23 cellular contexts compared by ENCODE assay signal in genomic region chr6:119337252-119337651, GRCh38. TPM values are rescaled to one million over a fixed set of nuclear protein-coding genes. Genes with fewer than 3 reads are reported as not detected.
A peak's percentile ranks its signal among the peaks of the same experiment; 100 is the strongest.
DNase-seq lines count a peak whose midpoint lies in the region; ATAC-seq and TF ChIP-seq lines count a peak whose summit lies in the region.
"Had no signal": no experiment of that assay in that cellular context is flagged by ENCODE, and none has a peak within 500 bp of the region (broad histone marks: within the 10 kb centered on the region; RNA-seq: fewer than 3 reads in every experiment).

No MANE protein-coding gene starts in this region.

- H3K4me1 Mint-ChIP-seq in activated naive CD8-positive, alpha-beta T cell (ENCODE audit: low read depth): peaks cover 35% of the 10 kb centered on the region
- H3K4me1 Mint-ChIP-seq in activated naive CD8-positive, alpha-beta T cell treated with anti-CD3 and anti-CD28 coated beads for 36 hours: peaks cover 40% of the 10 kb centered on the region
- peaks cover 23% of the 10 kb centered on the region for H3K4me1 Mint-ChIP-seq in GM23338
- H3K4me1 Mint-ChIP-seq in activated T-helper 17 cell treated with anti-CD3 and anti-CD28 coated beads, Interleukin-2, amount 50 U/mL, for 72 hours: peaks cover 34% of the 10 kb centered on the region

- ATAC-seq in GM23338: no peak
- peak; percentile 6 for ATAC-seq in activated T-helper 17 cell treated with anti-CD3 and anti-CD28 coated beads, Interleukin-2, amount 50 U/mL, for 72 hours (replicated peaks)
- ATAC-seq: A549, HCT116, PC-3 had no signal

- peak overlapping the region; percentile 46 for H3K27ac Mint-ChIP-seq in activated naive CD8-positive, alpha-beta T cell
- H3K27ac Mint-ChIP-seq in activated naive CD8-positive, alpha-beta T cell treated with anti-CD3 and anti-CD28 coated beads for 36 hours: no peak overlapping the region
- no peak overlapping the region for H3K27ac Mint-ChIP-seq in GM23338
- no peak overlapping the region for H3K27ac Mint-ChIP-seq in activated T-helper 17 cell treated with anti-CD3 and anti-CD28 coated beads, Interleukin-2, amount 50 U/mL, for 72 hours
- H3K27ac Mint-ChIP-seq: B cell had no signal

- peaks cover 9% of the 10 kb centered on the region for H3K36me3 Mint-ChIP-seq in activated naive CD8-positive, alpha-beta T cell
- H3K36me3 Mint-ChIP-seq in activated naive CD8-positive, alpha-beta T cell treated with anti-CD3 and anti-CD28 coated beads for 36 hours: peaks cover 26% of the 10 kb centered on the region
- H3K36me3 Mint-ChIP-seq in GM23338 (ENCODE audit: low read depth): no peaks in the 10 kb centered on the region
- H3K36me3 Mint-ChIP-seq in activated T-helper 17 cell treated with anti-CD3 and anti-CD28 coated beads, Interleukin-2, amount 50 U/mL, for 72 hours (ENCODE audit: low read depth): peaks cover 36% of the 10 kb centered on the region

- no peak for TF ChIP-seq CTCF in GM23338 (conservative IDR thresholded peaks at IDR 0.05; ENCODE audit: low read depth in 2 of 2)

- H2AFZ ChIP-seq in GM23338: no peak overlapping the region

- H3K9me2 ChIP-seq in GM23338 (ENCODE audit: insufficient read depth): 0 out of 2 replicates have a peak, but pooled peaks cover 2% of the 10 kb centered on the region

- H3K27me3 ChIP-seq in GM23338 (ENCODE audit: insufficient read depth) (no peaks in the 10 kb centered on the region), subcutaneous abdominal adipose tissue (ENCODE audit: control insufficient read depth in 5 of 5, insufficient read depth in 4 of 5, low read length in 5 of 5) (no peaks in the 10 kb centered on the region)

- no peaks in the 10 kb centered on the region for H3K9me3 Mint-ChIP-seq in activated naive CD8-positive, alpha-beta T cell (ENCODE audit: low read depth)
- H3K9me3 Mint-ChIP-seq in activated naive CD8-positive, alpha-beta T cell treated with anti-CD3 and anti-CD28 coated beads for 36 hours: no peaks in the 10 kb centered on the region
- H3K9me3 Mint-ChIP-seq in GM23338: no peaks in the 10 kb centered on the region
- H3K9me3 Mint-ChIP-seq in activated T-helper 17 cell treated with anti-CD3 and anti-CD28 coated beads, Interleukin-2, amount 50 U/mL, for 72 hours: no peaks in the 10 kb centered on the region
- H3K9me3 Mint-ChIP-seq: CD14-positive monocyte had no signal

- no peak overlapping the region for H3K27ac ChIP-seq in GM23338 (ENCODE audit: low read depth)
- peak overlapping the region; percentile 37 for H3K27ac ChIP-seq in subcutaneous abdominal adipose tissue (ENCODE audit: low read depth, low read length)
- H3K27ac ChIP-seq: A549, HL-60, KMS-11 had no signal

- H3K79me2 ChIP-seq in GM23338 (replicated peaks; ENCODE audit: insufficient read depth): no peaks in the 10 kb centered on the region

- H3K4me2 ChIP-seq in GM23338: 0 out of 2 replicates have a peak overlapping the region, but pooled peaks have one; percentile 14
- H3K4me2 ChIP-seq: A549 had no signal

- DNase-seq in activated naive CD8-positive, alpha-beta T cell treated with anti-CD3 and anti-CD28 coated beads for 36 hours: no peak
- DNase-seq in GM23338 (ENCODE audit: low spot score) (no peak), RKO (ENCODE audit: low spot score) (no peak), medulla oblongata (ENCODE audit: extremely low spot score) (no peak)
- DNase-seq: EL, GF-D8, MV-4-11, NCI-H1105 treated with DMSO at 0.1 percent for 48 hours, NCI-H2029 treated with DMSO at 0.1 percent for 48 hours, NCI-H2171 treated with DMSO at 0.1 percent for 48 hours, NCI-H526, PC-3, RPMI8226, SHP77 had no signal

- H3F3A ChIP-seq in GM23338 (replicated peaks; ENCODE audit: low read depth): no peaks in the 10 kb centered on the region

- H3K36me3 ChIP-seq in GM23338 (ENCODE audit: insufficient read depth) (no peaks in the 10 kb centered on the region), subcutaneous abdominal adipose tissue (ENCODE audit: control insufficient read depth in 5 of 5, insufficient read depth in 5 of 5, low read length in 5 of 5) (peaks cover 2 to 21% (median 5%) of the 10 kb centered on the region in 5 donors)

- H4K20me1 ChIP-seq in GM23338 (replicated peaks; ENCODE audit: insufficient read depth): no peaks in the 10 kb centered on the region

- no peaks in the 10 kb centered on the region for H3K9me3 ChIP-seq in subcutaneous abdominal adipose tissue (ENCODE audit: control insufficient read depth in 5 of 5, low read length in 5 of 5)
- H3K9me3 ChIP-seq: A549 had no signal

- H3K4me3 Mint-ChIP-seq in activated naive CD8-positive, alpha-beta T cell: no peak overlapping the region
- no peak overlapping the region for H3K4me3 Mint-ChIP-seq in activated naive CD8-positive, alpha-beta T cell treated with anti-CD3 and anti-CD28 coated beads for 36 hours
- H3K4me3 Mint-ChIP-seq in GM23338: no peak overlapping the region
- H3K4me3 Mint-ChIP-seq in activated T-helper 17 cell treated with anti-CD3 and anti-CD28 coated beads, Interleukin-2, amount 50 U/mL, for 72 hours: no peak overlapping the region
- H3K4me3 Mint-ChIP-seq: B cell, CD14-positive monocyte had no signal

- no peak overlapping the region for H3K9ac ChIP-seq in subcutaneous abdominal adipose tissue (ENCODE audit: low read length in 5 of 5)
- H3K9ac ChIP-seq: KMS-11 had no signal

- no peaks in the 10 kb centered on the region for H3K27me3 Mint-ChIP-seq in activated naive CD8-positive, alpha-beta T cell
- no peaks in the 10 kb centered on the region for H3K27me3 Mint-ChIP-seq in activated naive CD8-positive, alpha-beta T cell treated with anti-CD3 and anti-CD28 coated beads for 36 hours
- H3K27me3 Mint-ChIP-seq in GM23338 (ENCODE audit: insufficient read depth, low read depth, poor library complexity): no peaks in the 10 kb centered on the region
- no peaks in the 10 kb centered on the region for H3K27me3 Mint-ChIP-seq in activated T-helper 17 cell treated with anti-CD3 and anti-CD28 coated beads, Interleukin-2, amount 50 U/mL, for 72 hours
- H3K27me3 Mint-ChIP-seq: B cell had no signal

- H3K4me3 ChIP-seq in GM23338 (no peak overlapping the region), subcutaneous abdominal adipose tissue (ENCODE audit: low read depth in 1 of 5, low read length in 5 of 5) (no peak overlapping the region)
- H3K4me3 ChIP-seq: A549 had no signal

- peaks cover 19% of the 10 kb centered on the region; the same call in 1 of the 2 replicates for H3K4me1 ChIP-seq in GM23338 (ENCODE audit: insufficient read depth)
- peaks cover 0 to 60% (median 50%) of the 10 kb centered on the region in 5 donors for H3K4me1 ChIP-seq in subcutaneous abdominal adipose tissue (ENCODE audit: control insufficient read depth in 5 of 5, insufficient read depth in 5 of 5, low read length in 5 of 5)
- H3K4me1 ChIP-seq: A549 had no signal

TF ChIP-seq in GM23338, 12 proteins besides CTCF, POLR2A, EP300 and RAD21:
- TF ChIP-seq CREB1 (CRISPR knock-in tag; IDR thresholded peaks at IDR 0.05; ENCODE audit: low read depth) (no peak), JUNB (IDR thresholded peaks at IDR 0.05; ENCODE audit: unreplicated experiment) (no peak), NANOG (IDR thresholded peaks at IDR 0.05; ENCODE audit: borderline replicate concordance) (no peak), EZH2 (IDR thresholded peaks at IDR 0.05; ENCODE audit: low read depth, unreplicated experiment) (no peak), POLR2AphosphoS5 (IDR thresholded peaks at IDR 0.05; ENCODE audit: low read depth) (no peak)

RNA-seq across cellular contexts. Expression of gene MAN1A1, which starts 12.3 kb away (rescaled TPM):
- total RNA-seq in activated naive CD8-positive, alpha-beta T cell treated with anti-CD3 and anti-CD28 coated beads for 36 hours: 10 to 100 TPM; 21.4 to 22.6 TPM
- 7.0 and 8.7 TPM in 2 replicates for total RNA-seq in GM23338 (2014; rRNA removed; shearing (Covaris generic))
- 1.9 and 2.0 TPM in 2 replicates for polyA plus RNA-seq in GM23338 (2016; fragmentation: Nextera tagmentation; extraction: Ambion mirVana)
- 10 to 100 TPM; 19.1 to 23.6 TPM for total RNA-seq in activated T-helper 17 cell treated with anti-CD3 and anti-CD28 coated beads, Interleukin-2, amount 50 U/mL, for 72 hours
